9 cellular contexts compared by ENCODE assay signal in the genomic region with DNA sequence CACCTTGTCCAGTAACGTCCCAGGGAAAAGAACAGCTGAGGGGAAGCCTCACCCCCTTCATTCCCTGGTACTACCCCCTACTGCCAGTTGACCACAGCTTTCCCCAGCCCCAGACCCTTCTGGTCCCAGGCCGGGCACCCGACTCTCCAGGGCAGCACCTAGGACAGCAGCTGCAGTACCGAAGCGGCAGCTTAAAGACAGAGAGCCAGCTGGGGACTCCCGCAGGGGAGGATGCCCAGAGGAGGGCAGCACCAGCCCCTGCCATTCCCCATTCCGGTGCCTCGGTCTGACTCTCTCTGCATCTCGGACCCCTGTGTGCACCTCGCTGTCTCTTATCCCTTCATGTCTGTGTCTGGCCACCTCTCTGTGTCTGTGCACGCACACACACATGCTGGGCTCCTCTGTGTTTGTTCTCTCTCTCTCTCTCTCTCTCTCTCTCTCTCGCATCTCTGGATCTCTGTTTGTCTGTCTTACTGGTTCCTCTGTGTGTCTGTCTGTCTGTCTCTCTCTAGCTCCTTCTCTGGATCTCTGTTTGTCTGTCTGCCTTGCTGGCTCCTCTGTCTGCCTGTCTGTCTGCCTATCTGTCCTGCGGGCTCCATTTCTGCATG. TPM values are rescaled to one million over a fixed set of nuclear protein-coding genes. Genes with fewer than 3 reads are reported as not detected.
DNase-seq lines count a peak whose midpoint lies in the region; ATAC-seq and TF ChIP-seq lines count a peak whose summit lies in the region.
"Had no signal": no experiment of that assay in that cellular context is flagged by ENCODE, and none has a peak within 500 bp of the region (broad histone marks: within the 10 kb centered on the region; RNA-seq: fewer than 3 reads in every experiment).

No MANE protein-coding gene starts in this region.

- intact Hi-C loops in posterior cingulate gyrus (cut with DNase I): loop anchor here (5.0 kb wide), 1 partner anchor 90 kb away; no protein-coding TSS in a partner anchor

- peak overlapping the region in 1 of 2 experiments; percentile 39; a peak in 2 of 5 replicates for H3K4me3 Mint-ChIP-seq in H9
- H3K4me3 Mint-ChIP-seq in activated T-cell treated with anti-CD3 and anti-CD28 coated beads, Interleukin-2, amount 50 U/mL, for 4 hours: peak overlapping the region; percentile 67

- H2BK15ac ChIP-seq in H9 (ENCODE audit: low read depth, low read length): no peak overlapping the region

- H4K8ac ChIP-seq in H9 (replicated peaks; ENCODE audit: insufficient read length, low read depth, low read length): no peak overlapping the region

- H2BK120ac ChIP-seq in H9 (ENCODE audit: low read depth, low read length, poor library complexity, severe bottlenecking): no peak overlapping the region

- H3K23me2 ChIP-seq in H9 (ENCODE audit: insufficient read length, low read depth, low read length, poor library complexity, severe bottlenecking): no peaks in the 10 kb centered on the region

- peaks cover 9 to 11% (median 10%) of the 10 kb centered on the region in 3 experiments for H3K36me3 Mint-ChIP-seq in H9 (ENCODE audit: insufficient read depth in 1 of 3, low read depth in 3 of 3)
- no peaks in the 10 kb centered on the region for H3K36me3 Mint-ChIP-seq in activated T-cell treated with anti-CD3 and anti-CD28 coated beads, Interleukin-2, amount 50 U/mL, for 4 hours (ENCODE audit: insufficient read depth)

- H3K36me3 ChIP-seq in Peyer's patch: no peaks in the 10 kb centered on the region

- peaks cover 6% of the 10 kb centered on the region for H4K20me1 ChIP-seq in H9 (ENCODE audit: control insufficient read depth, insufficient read depth, insufficient read length)

- H3K4ac ChIP-seq in H9 (ENCODE audit: low read depth, low read length): no peak overlapping the region

- H2BK20ac ChIP-seq in H9 (ENCODE audit: low read depth, low read length, poor library complexity, severe bottlenecking): no peak overlapping the region

- H3K9me3 ChIP-seq in H9 (ENCODE audit: control insufficient read depth, low read depth, low read length) (no peaks in the 10 kb centered on the region), Peyer's patch (no peaks in the 10 kb centered on the region)

- no peaks in the 10 kb centered on the region for H3K9me3 Mint-ChIP-seq in H9
- no peaks in the 10 kb centered on the region for H3K9me3 Mint-ChIP-seq in activated T-cell treated with anti-CD3 and anti-CD28 coated beads, Interleukin-2, amount 50 U/mL, for 4 hours

- H3K4me1 Mint-ChIP-seq in H9: peaks cover 51 to 68% of the 10 kb centered on the region in 2 experiments
- peaks cover 64% of the 10 kb centered on the region for H3K4me1 Mint-ChIP-seq in activated T-cell treated with anti-CD3 and anti-CD28 coated beads, Interleukin-2, amount 50 U/mL, for 4 hours (ENCODE audit: low read depth)

- no CpG with 5 or more reads among the region's 13 CpGs for WGBS in H9 (ENCODE audit: extremely low coverage, insufficient read length, low lambda C conversion rate)

- no peak overlapping the region for H4K91ac ChIP-seq in H9 (ENCODE audit: insufficient read length, low read depth, low read length)

- peak; percentile 12 for DNase-seq in DMS53 treated with DMSO at 0.1 percent for 48 hours (lab: John Stamatoyannopoulos, UW; ENCODE audit: unreplicated experiment)
- DNase-seq in H9: peak; percentile 88
- DNase-seq in NCI-H526 treated with DMSO at 0.1 percent for 48 hours (lab: John Stamatoyannopoulos, UW): peak; percentile 64
- DNase-seq in activated T-cell treated with anti-CD3 and anti-CD28 coated beads, Interleukin-2, amount 50 U/mL, for 4 hours: peak; percentile 52
- peak; percentile 32 for DNase-seq in fibroblast of villous mesenchyme (ENCODE audit: low read depth)
- peak in 7 of 10 donors; percentile 59 to 95 (median 76) for DNase-seq in posterior cingulate gyrus
- no peak for DNase-seq in Peyer's patch

- peak; percentile 47; the same call in 2 of the 3 replicates for TF ChIP-seq CTCF in H9 (conservative IDR thresholded peaks at IDR 0.05)
- peak; percentile 38 for TF ChIP-seq CTCF in fibroblast of villous mesenchyme (IDR thresholded peaks at IDR 0.05; ENCODE audit: insufficient read depth, low read depth, low read length)
- no peak for TF ChIP-seq CTCF in Peyer's patch (IDR thresholded peaks at IDR 0.05)

- no peak overlapping the region for H3K9ac ChIP-seq in H9 (ENCODE audit: extremely low read depth, insufficient read length, low read length)

- no peak overlapping the region for H3K14ac ChIP-seq in H9 (ENCODE audit: insufficient read depth, low read length)

- H3K79me1 ChIP-seq in H9 (ENCODE audit: insufficient read depth, low read depth, low read length, poor library complexity, severe bottlenecking): no peaks in the 10 kb centered on the region

- H3K79me2 ChIP-seq in H9 (ENCODE audit: insufficient read depth, low read length): no peaks in the 10 kb centered on the region; the same call in 1 of the 2 replicates

- peak; percentile 41 to 46 for ATAC-seq in activated T-cell treated with anti-CD3 and anti-CD28 coated beads, Interleukin-2, amount 50 U/mL, for 4 hours
- no peak for ATAC-seq in GM18907 (IDR thresholded peaks at IDR 0.05; ENCODE audit: unreplicated experiment)

- H2AK5ac ChIP-seq in H9 (ENCODE audit: insufficient read length, low read length): no peak overlapping the region

- H2BK12ac ChIP-seq in H9 (ENCODE audit: insufficient read length, low read depth, low read length): no peak overlapping the region

- no peak overlapping the region for H4K5ac ChIP-seq in H9 (ENCODE audit: insufficient read length, low read depth, low read length)

- H3K56ac ChIP-seq in H9 (ENCODE audit: insufficient read length, low read depth, low read length): no peak overlapping the region

- H3K27me3 ChIP-seq in H9 (ENCODE audit: insufficient read depth, low read length): no peaks in the 10 kb centered on the region
- H3K27me3 ChIP-seq in Peyer's patch: no peaks in the 10 kb centered on the region

- H3K27me3 Mint-ChIP-seq in H9 (ENCODE audit: low read depth): no peaks in the 10 kb centered on the region
- H3K27me3 Mint-ChIP-seq in activated T-cell treated with anti-CD3 and anti-CD28 coated beads, Interleukin-2, amount 50 U/mL, for 4 hours (ENCODE audit: low read depth): peaks cover under 1% of the 10 kb centered on the region

- no peak overlapping the region for H3K27ac Mint-ChIP-seq in H9

- H3K4me3 ChIP-seq in fibroblast of villous mesenchyme (ENCODE audit: low read depth, low read length): no peak overlapping the region
- no peak overlapping the region for H3K4me3 ChIP-seq in Peyer's patch
- H3K4me3 ChIP-seq: skin epidermis had no signal

- no peak overlapping the region for H3K18ac ChIP-seq in H9 (ENCODE audit: insufficient read length, low read depth, low read length)

- no peak overlapping the region for H3K23ac ChIP-seq in H9 (ENCODE audit: insufficient read length, low read depth, low read length)

- peak overlapping the region; percentile 3 for H3K4me2 ChIP-seq in H9 (ENCODE audit: insufficient read depth, insufficient read length, low read length)

- no peak overlapping the region for H3K27ac ChIP-seq in H9 (ENCODE audit: insufficient read length, low read depth, low read length)
- H3K27ac ChIP-seq in Peyer's patch: no peak overlapping the region
- H3K27ac ChIP-seq: skin epidermis had no signal

- H2AFZ ChIP-seq in H9 (ENCODE audit: low read length): no peak overlapping the region

- peaks cover 12% of the 10 kb centered on the region; the same call in 1 of the 2 replicates for H3K4me1 ChIP-seq in H9 (ENCODE audit: insufficient read depth, low read length)
- peaks cover 0 to 39% (median 0%) of the 10 kb centered on the region in 4 donors for H3K4me1 ChIP-seq in Peyer's patch

- H2BK5ac ChIP-seq in H9 (ENCODE audit: insufficient read length, low read length): no peak overlapping the region

- no peak for TF ChIP-seq POLR2A in Peyer's patch (IDR thresholded peaks at IDR 0.05)

- no peak overlapping the region for H3T11ph ChIP-seq in H9 (ENCODE audit: low read length)

RNA-seq across cellular contexts. Expression of gene IGSF9B, which starts 9.4 kb away (rescaled TPM):
- total RNA-seq in H9 (2021) (25.7 and 26.3 TPM in 2 replicates), fibroblast of villous mesenchyme (under 0.01 TPM in 1 of 2 replicates, not detected in the other), Peyer's patch (10 to 100 TPM in 1 of 4 donors, 1 to 10 TPM in 3; 1.1 to 22.3 (median 5.0) TPM)
- 10 to 100 TPM; 18.7 to 22.3 (median 22.1) TPM for total RNA-seq in activated T-cell treated with anti-CD3 and anti-CD28 coated beads, Interleukin-2, amount 50 U/mL, for 4 hours

Comparison
In these comparisons a context has a peak if more than half of its experiments do, and no peak if none do; other contexts are left out.
1. DNase-seq: peak in DMS53 treated with DMSO at 0.1 percent for 48 hours (single experiment), H9 (single experiment), NCI-H526 treated with DMSO at 0.1 percent for 48 hours (single experiment), activated T-cell treated with anti-CD3 and anti-CD28 coated beads, Interleukin-2, amount 50 U/mL, for 4 hours (single experiment), fibroblast of villous mesenchyme (single experiment) and posterior cingulate gyrus (7 of 10); none in Peyer's patch (0 of 3).
2. CTCF ChIP-seq: peak in H9 (single experiment) and fibroblast of villous mesenchyme (single experiment); none in Peyer's patch (0 of 6).